ENCODE assay signal across 16 cellular contexts in genomic region chr3:100268986-100269385, GRCh38. TPM values are rescaled to one million over a fixed set of nuclear protein-coding genes. Genes with fewer than 3 reads are reported as not detected.
DNase-seq lines count a peak whose midpoint lies in the region; ATAC-seq lines count a peak whose summit lies in the region.
"Had no signal": no experiment of that assay in that cellular context is flagged by ENCODE, and none has a peak within 500 bp of the region (broad histone marks: within the 10 kb centered on the region; RNA-seq: fewer than 3 reads in every experiment).

No MANE protein-coding gene starts in this region.

- peak overlapping the region in 1 of 5 donors; percentile 19 for H3K4me3 ChIP-seq in subcutaneous abdominal adipose tissue (ENCODE audit: low read depth in 1 of 5, low read length in 5 of 5)
- H3K4me3 ChIP-seq: left ventricle myocardium inferior had no signal

- no peaks in the 10 kb centered on the region for H3K36me3 Mint-ChIP-seq in stimulated activated naive CD8-positive, alpha-beta T cell treated with anti-CD3 and anti-CD28 coated beads, Interleukin-15, Interleukin-2, amounts not matched to agents 100 ng/mL and 50 ng/mL, for 24 hours (ENCODE audit: low read depth)
- H3K36me3 Mint-ChIP-seq in activated T-helper 17 cell treated with anti-CD3 and anti-CD28 coated beads, Interleukin-2, amount 50 U/mL, for 72 hours (ENCODE audit: low read depth) = no peaks in the 10 kb centered on the region
- H3K36me3 Mint-ChIP-seq: activated CD4-positive, alpha-beta memory T cell treated with anti-CD3 and anti-CD28 coated beads for 36 hours had no signal

- H3K9me3 ChIP-seq in subcutaneous abdominal adipose tissue (ENCODE audit: control insufficient read depth in 5 of 5, low read length in 5 of 5) = no peaks in the 10 kb centered on the region
- H3K9me3 ChIP-seq: left ventricle myocardium inferior had no signal

- H3K27ac Mint-ChIP-seq in stimulated activated naive CD8-positive, alpha-beta T cell treated with anti-CD3 and anti-CD28 coated beads, Interleukin-15, Interleukin-2, amounts not matched to agents 100 ng/mL and 50 ng/mL, for 24 hours = peak overlapping the region; percentile 65
- no peak overlapping the region for H3K27ac Mint-ChIP-seq in stimulated activated naive CD8-positive, alpha-beta T cell treated with anti-CD3 and anti-CD28 coated beads, Interleukin-15, amount 100 ng/mL, for 72 hours
- peak overlapping the region; percentile 62 for H3K27ac Mint-ChIP-seq in activated T-helper 17 cell treated with anti-CD3 and anti-CD28 coated beads, Interleukin-2, amount 50 U/mL, for 72 hours
- H3K27ac Mint-ChIP-seq: activated CD4-positive, alpha-beta memory T cell treated with anti-CD3 and anti-CD28 coated beads for 36 hours had no signal

- ATAC-seq in stimulated activated naive CD8-positive, alpha-beta T cell treated with anti-CD3 and anti-CD28 coated beads, Interleukin-15, amount 100 ng/mL, for 72 hours = no peak
- no peak for ATAC-seq in activated T-helper 17 cell treated with anti-CD3 and anti-CD28 coated beads, Interleukin-2, amount 50 U/mL, for 72 hours (replicated peaks)
- ATAC-seq in HG03097 (IDR thresholded peaks at IDR 0.05; ENCODE audit: low FRiP score, unreplicated experiment) = no peak

- H3K27me3 Mint-ChIP-seq in stimulated activated naive CD8-positive, alpha-beta T cell treated with anti-CD3 and anti-CD28 coated beads, Interleukin-15, Interleukin-2, amounts not matched to agents 100 ng/mL and 50 ng/mL, for 24 hours = no peaks in the 10 kb centered on the region
- H3K27me3 Mint-ChIP-seq in stimulated activated naive CD8-positive, alpha-beta T cell treated with anti-CD3 and anti-CD28 coated beads, Interleukin-15, amount 100 ng/mL, for 72 hours = no peaks in the 10 kb centered on the region
- H3K27me3 Mint-ChIP-seq in activated T-helper 17 cell treated with anti-CD3 and anti-CD28 coated beads, Interleukin-2, amount 50 U/mL, for 72 hours = no peaks in the 10 kb centered on the region
- H3K27me3 Mint-ChIP-seq: activated CD4-positive, alpha-beta memory T cell treated with anti-CD3 and anti-CD28 coated beads for 36 hours; central memory CD8-positive, alpha-beta T cell had no signal

- H3K27me3 ChIP-seq in subcutaneous abdominal adipose tissue (ENCODE audit: control insufficient read depth in 5 of 5, insufficient read depth in 4 of 5, low read length in 5 of 5) = no peaks in the 10 kb centered on the region

- no peak for DNase-seq in stimulated activated naive CD8-positive, alpha-beta T cell treated with anti-CD3 and anti-CD28 coated beads, Interleukin-15, amount 100 ng/mL, for 72 hours
- DNase-seq in fibroblast of the conjunctiva (ENCODE audit: low read depth) (peak; percentile 47), dermis blood vessel endothelial cell (no peak), HPDE6-E6E7 (ENCODE audit: extremely low spot score) (no peak)
- DNase-seq: activated T-cell treated with anti-CD3 and anti-CD28 coated beads, Interleukin-2, amount 50 U/mL, for 48 hours; left ventricle myocardium inferior; MM.1S; NCI-H2029; stimulated activated CD4-positive, alpha-beta T cell treated with anti-CD3 and anti-CD28 coated beads, Interleukin-4, amount 100 ng/mL, for 1 hour had no signal

- H3K9ac ChIP-seq in subcutaneous abdominal adipose tissue (ENCODE audit: low read length in 5 of 5) = peak overlapping the region in 1 of 5 donors; percentile 40
- H3K9ac ChIP-seq: parathyroid adenoma had no signal

- peak overlapping the region; percentile 41 for H3K4me3 Mint-ChIP-seq in stimulated activated naive CD8-positive, alpha-beta T cell treated with anti-CD3 and anti-CD28 coated beads, Interleukin-15, Interleukin-2, amounts not matched to agents 100 ng/mL and 50 ng/mL, for 24 hours
- H3K4me3 Mint-ChIP-seq in stimulated activated naive CD8-positive, alpha-beta T cell treated with anti-CD3 and anti-CD28 coated beads, Interleukin-15, amount 100 ng/mL, for 72 hours = no peak overlapping the region
- peak overlapping the region; percentile 44 for H3K4me3 Mint-ChIP-seq in activated T-helper 17 cell treated with anti-CD3 and anti-CD28 coated beads, Interleukin-2, amount 50 U/mL, for 72 hours
- H3K4me3 Mint-ChIP-seq: activated CD4-positive, alpha-beta memory T cell treated with anti-CD3 and anti-CD28 coated beads for 36 hours; central memory CD8-positive, alpha-beta T cell had no signal

- peaks cover 62% of the 10 kb centered on the region for H3K4me1 Mint-ChIP-seq in stimulated activated naive CD8-positive, alpha-beta T cell treated with anti-CD3 and anti-CD28 coated beads, Interleukin-15, Interleukin-2, amounts not matched to agents 100 ng/mL and 50 ng/mL, for 24 hours (ENCODE audit: low read depth)
- peaks cover 43% of the 10 kb centered on the region for H3K4me1 Mint-ChIP-seq in stimulated activated naive CD8-positive, alpha-beta T cell treated with anti-CD3 and anti-CD28 coated beads, Interleukin-15, amount 100 ng/mL, for 72 hours
- peaks cover 32% of the 10 kb centered on the region for H3K4me1 Mint-ChIP-seq in activated T-helper 17 cell treated with anti-CD3 and anti-CD28 coated beads, Interleukin-2, amount 50 U/mL, for 72 hours

- H3K9me3 Mint-ChIP-seq in stimulated activated naive CD8-positive, alpha-beta T cell treated with anti-CD3 and anti-CD28 coated beads, Interleukin-15, Interleukin-2, amounts not matched to agents 100 ng/mL and 50 ng/mL, for 24 hours = no peaks in the 10 kb centered on the region
- no peaks in the 10 kb centered on the region for H3K9me3 Mint-ChIP-seq in stimulated activated naive CD8-positive, alpha-beta T cell treated with anti-CD3 and anti-CD28 coated beads, Interleukin-15, amount 100 ng/mL, for 72 hours
- no peaks in the 10 kb centered on the region for H3K9me3 Mint-ChIP-seq in activated T-helper 17 cell treated with anti-CD3 and anti-CD28 coated beads, Interleukin-2, amount 50 U/mL, for 72 hours
- H3K9me3 Mint-ChIP-seq: activated CD4-positive, alpha-beta memory T cell treated with anti-CD3 and anti-CD28 coated beads for 36 hours; central memory CD8-positive, alpha-beta T cell had no signal

- H3K4me1 ChIP-seq in subcutaneous abdominal adipose tissue (ENCODE audit: control insufficient read depth in 5 of 5, insufficient read depth in 5 of 5, low read length in 5 of 5) = peaks cover 0 to 52% (median 27%) of the 10 kb centered on the region in 5 donors
- H3K4me1 ChIP-seq: parathyroid adenoma had no signal

- peak overlapping the region; percentile 85 for H3K27ac ChIP-seq in subcutaneous abdominal adipose tissue (ENCODE audit: low read depth, low read length)
- H3K27ac ChIP-seq: left ventricle myocardium inferior, parathyroid adenoma had no signal

- H3K36me3 ChIP-seq in subcutaneous abdominal adipose tissue (ENCODE audit: control insufficient read depth in 5 of 5, insufficient read depth in 5 of 5, low read length in 5 of 5) = no peaks in the 10 kb centered on the region
- H3K36me3 ChIP-seq: left ventricle myocardium inferior had no signal

RNA-seq across cellular contexts. Expression of gene TBC1D23, which starts 8.2 kb away (rescaled TPM):
- total RNA-seq in activated T-helper 17 cell treated with anti-CD3 and anti-CD28 coated beads, Interleukin-2, amount 50 U/mL, for 72 hours = 10 to 100 TPM; 26.5 to 28.6 TPM
- 46.1 and 49.1 TPM in 2 replicates for total RNA-seq in dermis blood vessel endothelial cell

Comparison
In these comparisons a context has a peak if more than half of its experiments do, and no peak if none do; other contexts are left out.
1. H3K27ac Mint-ChIP-seq: peak in stimulated activated naive CD8-positive, alpha-beta T cell treated with anti-CD3 and anti-CD28 coated beads, Interleukin-15, Interleukin-2, amounts not matched to agents 100 ng/mL and 50 ng/mL, for 24 hours (single experiment) and activated T-helper 17 cell treated with anti-CD3 and anti-CD28 coated beads, Interleukin-2, amount 50 U/mL, for 72 hours (single experiment); none in stimulated activated naive CD8-positive, alpha-beta T cell treated with anti-CD3 and anti-CD28 coated beads, Interleukin-15, amount 100 ng/mL, for 72 hours (0 of 2).
2. H3K4me3 Mint-ChIP-seq: peak in stimulated activated naive CD8-positive, alpha-beta T cell treated with anti-CD3 and anti-CD28 coated beads, Interleukin-15, Interleukin-2, amounts not matched to agents 100 ng/mL and 50 ng/mL, for 24 hours (single experiment) and activated T-helper 17 cell treated with anti-CD3 and anti-CD28 coated beads, Interleukin-2, amount 50 U/mL, for 72 hours (single experiment); none in stimulated activated naive CD8-positive, alpha-beta T cell treated with anti-CD3 and anti-CD28 coated beads, Interleukin-15, amount 100 ng/mL, for 72 hours (0 of 2).